Comparison of ENCODE assay signal across 1 cellular context in the genomic region with DNA sequence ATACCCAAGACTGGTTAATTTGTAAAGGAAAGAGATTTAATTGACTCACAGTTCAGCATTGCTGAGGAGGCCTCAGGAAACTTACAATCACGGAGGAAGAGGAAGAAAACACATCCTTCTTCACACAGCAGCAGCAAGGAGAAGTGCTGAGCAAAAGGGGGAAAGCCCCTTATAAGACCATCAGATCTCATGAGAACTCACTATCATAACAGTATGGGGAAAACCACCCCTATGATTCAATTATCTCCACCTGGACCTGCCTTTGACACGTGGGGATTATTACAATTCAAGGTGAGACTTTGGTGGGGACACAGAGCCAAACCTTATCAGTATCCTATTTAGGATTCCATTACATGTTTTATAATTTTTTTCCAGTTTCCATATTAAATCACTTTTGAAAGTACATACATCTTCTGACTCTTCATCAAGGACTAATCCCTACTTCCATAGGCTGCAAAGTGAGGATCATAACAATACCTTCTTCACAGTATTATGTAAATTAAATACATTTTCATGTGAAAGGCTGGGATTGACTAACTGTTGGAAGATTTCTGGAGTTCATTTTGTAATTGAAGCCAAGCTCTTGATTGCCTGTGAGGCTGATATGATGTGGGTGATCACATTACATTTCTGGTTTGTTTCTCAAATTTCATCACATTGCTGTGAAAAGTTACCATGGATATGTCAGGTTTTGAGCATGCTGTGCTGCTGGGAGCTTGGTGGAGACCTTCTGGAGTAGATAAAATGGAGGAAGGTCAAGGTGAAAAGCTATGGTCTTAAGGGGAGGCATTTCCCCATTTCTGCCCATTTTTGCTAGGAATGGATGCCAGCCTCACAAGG.
TF ChIP-seq lines count a peak whose summit lies in the region.

No MANE protein-coding gene starts in this region.

TF ChIP-seq in H1, 55 proteins besides CTCF, POLR2A, EP300 and RAD21:
- TF ChIP-seq MAFK (IDR thresholded peaks at IDR 0.05; ENCODE audit: low read depth, low read length) (no peak), SP1 (IDR thresholded peaks at IDR 0.05; ENCODE audit: low read depth, low read length) (no peak), HDAC6 (IDR thresholded peaks at IDR 0.05; ENCODE audit: low read depth, low read length) (no peak), RXRA (IDR thresholded peaks at IDR 0.05; ENCODE audit: insufficient read depth, low read depth, low read length) (no peak), GABPA (IDR thresholded peaks at IDR 0.05; ENCODE audit: borderline replicate concordance, insufficient read depth, low read length) (no peak), CBX8 (IDR thresholded peaks at IDR 0.05; ENCODE audit: borderline replicate concordance, low read depth, low read length) (no peak), SIN3A (conservative IDR thresholded peaks at IDR 0.05 in 1 of 2, IDR thresholded peaks at IDR 0.05 in 1 of 2; ENCODE audit: low read depth in 1 of 2, low read length in 2 of 2) (no peak), KDM1A (IDR thresholded peaks at IDR 0.05; ENCODE audit: borderline replicate concordance, low read length) (no peak), YY1 (IDR thresholded peaks at IDR 0.05; ENCODE audit: low read depth, low read length) (no peak), RNF2 (IDR thresholded peaks at IDR 0.05; ENCODE audit: borderline replicate concordance, low read depth, low read length, missing control alignments, poor library complexity, severe bottlenecking) (no peak), CREB1 (IDR thresholded peaks at IDR 0.05) (no peak)
TF ChIP-seq in H1: peak in this region for 0.
